1 cellular context compared by ENCODE assay signal in the genomic region with DNA sequence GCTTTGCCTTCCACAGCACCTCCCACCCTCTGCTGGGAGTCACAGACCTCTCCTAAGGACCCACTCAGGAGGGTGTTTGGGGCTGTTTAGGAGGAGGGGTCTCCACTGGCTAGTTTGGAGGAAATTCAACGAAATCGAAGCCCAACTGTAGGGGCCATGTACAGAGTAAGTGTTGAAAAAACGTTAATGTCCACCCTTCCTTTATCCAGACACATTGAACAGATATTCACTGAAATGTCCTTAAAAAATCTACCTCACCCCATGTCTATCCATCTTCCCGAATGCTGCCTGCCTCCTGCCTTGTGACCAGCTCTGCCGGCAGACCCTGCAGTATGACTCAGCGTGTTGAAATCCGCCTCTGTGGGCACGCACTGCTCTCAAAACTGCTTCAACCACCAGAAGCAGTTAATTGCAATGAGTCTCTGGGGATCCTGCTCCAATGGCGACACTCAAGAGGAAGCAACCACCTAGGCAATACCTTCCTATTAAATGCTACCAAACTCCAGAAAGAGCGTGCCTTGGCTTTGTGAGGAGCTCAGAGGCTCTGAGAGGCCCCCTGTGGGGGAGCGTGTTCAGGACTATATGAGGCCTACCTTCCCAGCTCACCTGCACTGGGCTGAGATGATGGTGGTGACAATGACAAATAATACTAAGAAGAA.
A peak's percentile ranks its signal among the peaks of the same experiment; 100 is the strongest.
TF ChIP-seq lines count a peak whose summit lies in the region.

No MANE protein-coding gene starts in this region.

TF ChIP-seq in K562, 482 proteins besides CTCF, POLR2A, EP300 and RAD21 (continued from another document and continues in another):
- TF ChIP-seq, protein P1, sequence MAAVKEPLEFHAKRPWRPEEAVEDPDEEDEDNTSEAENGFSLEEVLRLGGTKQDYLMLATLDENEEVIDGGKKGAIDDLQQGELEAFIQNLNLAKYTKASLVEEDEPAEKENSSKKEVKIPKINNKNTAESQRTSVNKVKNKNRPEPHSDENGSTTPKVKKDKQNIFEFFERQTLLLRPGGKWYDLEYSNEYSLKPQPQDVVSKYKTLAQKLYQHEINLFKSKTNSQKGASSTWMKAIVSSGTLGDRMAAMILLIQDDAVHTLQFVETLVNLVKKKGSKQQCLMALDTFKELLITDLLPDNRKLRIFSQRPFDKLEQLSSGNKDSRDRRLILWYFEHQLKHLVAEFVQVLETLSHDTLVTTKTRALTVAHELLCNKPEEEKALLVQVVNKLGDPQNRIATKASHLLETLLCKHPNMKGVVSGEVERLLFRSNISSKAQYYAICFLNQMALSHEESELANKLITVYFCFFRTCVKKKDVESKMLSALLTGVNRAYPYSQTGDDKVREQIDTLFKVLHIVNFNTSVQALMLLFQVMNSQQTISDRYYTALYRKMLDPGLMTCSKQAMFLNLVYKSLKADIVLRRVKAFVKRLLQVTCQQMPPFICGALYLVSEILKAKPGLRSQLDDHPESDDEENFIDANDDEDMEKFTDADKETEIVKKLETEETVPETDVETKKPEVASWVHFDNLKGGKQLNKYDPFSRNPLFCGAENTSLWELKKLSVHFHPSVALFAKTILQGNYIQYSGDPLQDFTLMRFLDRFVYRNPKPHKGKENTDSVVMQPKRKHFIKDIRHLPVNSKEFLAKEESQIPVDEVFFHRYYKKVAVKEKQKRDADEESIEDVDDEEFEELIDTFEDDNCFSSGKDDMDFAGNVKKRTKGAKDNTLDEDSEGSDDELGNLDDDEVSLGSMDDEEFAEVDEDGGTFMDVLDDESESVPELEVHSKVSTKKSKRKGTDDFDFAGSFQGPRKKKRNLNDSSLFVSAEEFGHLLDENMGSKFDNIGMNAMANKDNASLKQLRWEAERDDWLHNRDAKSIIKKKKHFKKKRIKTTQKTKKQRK (IDR thresholded peaks at IDR 0.05; ENCODE audit: borderline replicate concordance, low read depth, low read length) = no peak
- TF ChIP-seq, protein P2, sequence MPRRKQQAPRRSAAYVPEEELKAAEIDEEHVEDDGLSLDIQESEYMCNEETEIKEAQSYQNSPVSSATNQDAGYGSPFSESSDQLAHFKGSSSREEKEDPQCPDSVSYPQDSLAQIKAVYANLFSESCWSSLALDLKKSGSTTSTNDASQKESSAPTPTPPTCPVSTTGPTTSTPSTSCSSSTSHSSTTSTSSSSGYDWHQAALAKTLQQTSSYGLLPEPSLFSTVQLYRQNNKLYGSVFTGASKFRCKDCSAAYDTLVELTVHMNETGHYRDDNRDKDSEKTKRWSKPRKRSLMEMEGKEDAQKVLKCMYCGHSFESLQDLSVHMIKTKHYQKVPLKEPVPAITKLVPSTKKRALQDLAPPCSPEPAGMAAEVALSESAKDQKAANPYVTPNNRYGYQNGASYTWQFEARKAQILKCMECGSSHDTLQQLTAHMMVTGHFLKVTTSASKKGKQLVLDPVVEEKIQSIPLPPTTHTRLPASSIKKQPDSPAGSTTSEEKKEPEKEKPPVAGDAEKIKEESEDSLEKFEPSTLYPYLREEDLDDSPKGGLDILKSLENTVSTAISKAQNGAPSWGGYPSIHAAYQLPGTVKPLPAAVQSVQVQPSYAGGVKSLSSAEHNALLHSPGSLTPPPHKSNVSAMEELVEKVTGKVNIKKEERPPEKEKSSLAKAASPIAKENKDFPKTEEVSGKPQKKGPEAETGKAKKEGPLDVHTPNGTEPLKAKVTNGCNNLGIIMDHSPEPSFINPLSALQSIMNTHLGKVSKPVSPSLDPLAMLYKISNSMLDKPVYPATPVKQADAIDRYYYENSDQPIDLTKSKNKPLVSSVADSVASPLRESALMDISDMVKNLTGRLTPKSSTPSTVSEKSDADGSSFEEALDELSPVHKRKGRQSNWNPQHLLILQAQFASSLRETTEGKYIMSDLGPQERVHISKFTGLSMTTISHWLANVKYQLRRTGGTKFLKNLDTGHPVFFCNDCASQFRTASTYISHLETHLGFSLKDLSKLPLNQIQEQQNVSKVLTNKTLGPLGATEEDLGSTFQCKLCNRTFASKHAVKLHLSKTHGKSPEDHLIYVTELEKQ (CRISPR knock-in tag; IDR thresholded peaks at IDR 0.05) = peak; percentile 40; the same call in 1 of the 2 replicates
- TF ChIP-seq E2F3 (CRISPR knock-in tag; IDR thresholded peaks at IDR 0.05) (0 out of 2 replicates have a peak, but pooled peaks have one; percentile 11), NONO (IDR thresholded peaks at IDR 0.05; ENCODE audit: low read depth in 2 of 2, low read length in 1 of 2) (no peak), ATF7 (IDR thresholded peaks at IDR 0.05) (peak; percentile 51; the same call in 1 of the 2 replicates), YBX1 (IDR thresholded peaks at IDR 0.05) (no peak), SRSF7 (optimal IDR thresholded peaks at IDR 0.05; ENCODE audit: low read depth, low read length) (no peak), ILF3 (IDR thresholded peaks at IDR 0.05; ENCODE audit: borderline replicate concordance) (no peak), FOXJ2 (tag; IDR thresholded peaks at IDR 0.05) (peak; percentile 71), HDAC8 (tag; IDR thresholded peaks at IDR 0.05) (peak; percentile 17; the same call in 1 of the 2 replicates), CEBPB (tag; IDR thresholded peaks at IDR 0.05) (peak; percentile 67; the same call in 1 of the 2 replicates), NEUROD1 (IDR thresholded peaks at IDR 0.05; ENCODE audit: borderline replicate concordance, low read depth, low read length, partially characterized antibody) (peak; percentile 31), ZNF507 (tag; conservative IDR thresholded peaks at IDR 0.05) (no peak), PURB (CRISPR knock-in tag; IDR thresholded peaks at IDR 0.05; ENCODE audit: low read depth) (no peak), CBX1 (IDR thresholded peaks at IDR 0.05; ENCODE audit: low read depth) (no peak), ZNF232 (CRISPR knock-in tag; IDR thresholded peaks at IDR 0.05) (no peak), ZKSCAN8 (CRISPR knock-in tag; IDR thresholded peaks at IDR 0.05) (peak; percentile 33; the same call in 1 of the 2 replicates), KDM4B (IDR thresholded peaks at IDR 0.05; ENCODE audit: borderline replicate concordance in 2 of 2, low read depth in 1 of 2) (no peak), FOS (IDR thresholded peaks at IDR 0.05; ENCODE audit: extremely low read depth, insufficient read length) (peak; percentile 9), ZNF77 (CRISPR knock-in tag; IDR thresholded peaks at IDR 0.05) (no peak), ELF2 (CRISPR knock-in tag; IDR thresholded peaks at IDR 0.05) (peak; percentile 65; the same call in 1 of the 2 replicates), TCFL5 (CRISPR knock-in tag; conservative IDR thresholded peaks at IDR 0.05) (peak; percentile 32; the same call in 1 of the 2 replicates), GTF2F1 (IDR thresholded peaks at IDR 0.05; ENCODE audit: low read depth, low read length) (no peak), GTF2A2 (tag; IDR thresholded peaks at IDR 0.05) (0 out of 2 replicates have a peak, but pooled peaks have one; percentile 37), IFI16 (CRISPR knock-in tag; IDR thresholded peaks at IDR 0.05) (no peak; the same call in 1 of the 2 replicates), SMARCE1 (IDR thresholded peaks at IDR 0.05) (peak; percentile 85), LEF1 (IDR thresholded peaks at IDR 0.05) (no peak), ZNF197 (CRISPR knock-in tag; IDR thresholded peaks at IDR 0.05; ENCODE audit: low read depth) (peak; percentile 84; the same call in 1 of the 2 replicates), FOXA3 (CRISPR knock-in tag; conservative IDR thresholded peaks at IDR 0.05 in 1 of 2, IDR thresholded peaks at IDR 0.05 in 1 of 2) (no peak), PML (IDR thresholded peaks at IDR 0.05; ENCODE audit: low read length) (no peak), ZNF444 (CRISPR knock-in tag; IDR thresholded peaks at IDR 0.05) (no peak), TOE1 (IDR thresholded peaks at IDR 0.05; ENCODE audit: borderline replicate concordance) (peak; percentile 74; the same call in 1 of the 2 replicates), TOE1 (CRISPR knock-in tag; IDR thresholded peaks at IDR 0.05; ENCODE audit: borderline replicate concordance, low read depth) (no peak), KDM2B (CRISPR knock-in tag; IDR thresholded peaks at IDR 0.05) (peak; percentile 22; the same call in 1 of the 2 replicates), DPF2 (IDR thresholded peaks at IDR 0.05) (peak; percentile 78), TAF9B (IDR thresholded peaks at IDR 0.05; ENCODE audit: partially characterized antibody) (peak; percentile 66)
- TF ChIP-seq, protein P3, sequence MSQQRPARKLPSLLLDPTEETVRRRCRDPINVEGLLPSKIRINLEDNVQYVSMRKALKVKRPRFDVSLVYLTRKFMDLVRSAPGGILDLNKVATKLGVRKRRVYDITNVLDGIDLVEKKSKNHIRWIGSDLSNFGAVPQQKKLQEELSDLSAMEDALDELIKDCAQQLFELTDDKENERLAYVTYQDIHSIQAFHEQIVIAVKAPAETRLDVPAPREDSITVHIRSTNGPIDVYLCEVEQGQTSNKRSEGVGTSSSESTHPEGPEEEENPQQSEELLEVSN (IDR thresholded peaks at IDR 0.05; ENCODE audit: borderline replicate concordance in 1 of 2, extremely low read depth in 1 of 2, insufficient read depth in 1 of 2, insufficient read length in 1 of 2, low read depth in 1 of 2, low read length in 1 of 2, poor library complexity in 1 of 2, severe bottlenecking in 1 of 2) = peak in 1 of 2 experiments; percentile 39
- TF ChIP-seq, protein P4, sequence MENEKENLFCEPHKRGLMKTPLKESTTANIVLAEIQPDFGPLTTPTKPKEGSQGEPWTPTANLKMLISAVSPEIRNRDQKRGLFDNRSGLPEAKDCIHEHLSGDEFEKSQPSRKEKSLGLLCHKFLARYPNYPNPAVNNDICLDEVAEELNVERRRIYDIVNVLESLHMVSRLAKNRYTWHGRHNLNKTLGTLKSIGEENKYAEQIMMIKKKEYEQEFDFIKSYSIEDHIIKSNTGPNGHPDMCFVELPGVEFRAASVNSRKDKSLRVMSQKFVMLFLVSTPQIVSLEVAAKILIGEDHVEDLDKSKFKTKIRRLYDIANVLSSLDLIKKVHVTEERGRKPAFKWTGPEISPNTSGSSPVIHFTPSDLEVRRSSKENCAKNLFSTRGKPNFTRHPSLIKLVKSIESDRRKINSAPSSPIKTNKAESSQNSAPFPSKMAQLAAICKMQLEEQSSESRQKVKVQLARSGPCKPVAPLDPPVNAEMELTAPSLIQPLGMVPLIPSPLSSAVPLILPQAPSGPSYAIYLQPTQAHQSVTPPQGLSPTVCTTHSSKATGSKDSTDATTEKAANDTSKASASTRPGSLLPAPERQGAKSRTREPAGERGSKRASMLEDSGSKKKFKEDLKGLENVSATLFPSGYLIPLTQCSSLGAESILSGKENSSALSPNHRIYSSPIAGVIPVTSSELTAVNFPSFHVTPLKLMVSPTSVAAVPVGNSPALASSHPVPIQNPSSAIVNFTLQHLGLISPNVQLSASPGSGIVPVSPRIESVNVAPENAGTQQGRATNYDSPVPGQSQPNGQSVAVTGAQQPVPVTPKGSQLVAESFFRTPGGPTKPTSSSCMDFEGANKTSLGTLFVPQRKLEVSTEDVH (IDR thresholded peaks at IDR 0.05; ENCODE audit: low read depth, partially characterized antibody) = no peak
- TF ChIP-seq, protein P5, sequence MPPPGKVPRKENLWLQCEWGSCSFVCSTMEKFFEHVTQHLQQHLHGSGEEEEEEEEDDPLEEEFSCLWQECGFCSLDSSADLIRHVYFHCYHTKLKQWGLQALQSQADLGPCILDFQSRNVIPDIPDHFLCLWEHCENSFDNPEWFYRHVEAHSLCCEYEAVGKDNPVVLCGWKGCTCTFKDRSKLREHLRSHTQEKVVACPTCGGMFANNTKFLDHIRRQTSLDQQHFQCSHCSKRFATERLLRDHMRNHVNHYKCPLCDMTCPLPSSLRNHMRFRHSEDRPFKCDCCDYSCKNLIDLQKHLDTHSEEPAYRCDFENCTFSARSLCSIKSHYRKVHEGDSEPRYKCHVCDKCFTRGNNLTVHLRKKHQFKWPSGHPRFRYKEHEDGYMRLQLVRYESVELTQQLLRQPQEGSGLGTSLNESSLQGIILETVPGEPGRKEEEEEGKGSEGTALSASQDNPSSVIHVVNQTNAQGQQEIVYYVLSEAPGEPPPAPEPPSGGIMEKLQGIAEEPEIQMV (tag; conservative IDR thresholded peaks at IDR 0.05; ENCODE audit: low read depth) = peak; percentile 37; the same call in 1 of the 2 replicates
- TF ChIP-seq, protein P6, sequence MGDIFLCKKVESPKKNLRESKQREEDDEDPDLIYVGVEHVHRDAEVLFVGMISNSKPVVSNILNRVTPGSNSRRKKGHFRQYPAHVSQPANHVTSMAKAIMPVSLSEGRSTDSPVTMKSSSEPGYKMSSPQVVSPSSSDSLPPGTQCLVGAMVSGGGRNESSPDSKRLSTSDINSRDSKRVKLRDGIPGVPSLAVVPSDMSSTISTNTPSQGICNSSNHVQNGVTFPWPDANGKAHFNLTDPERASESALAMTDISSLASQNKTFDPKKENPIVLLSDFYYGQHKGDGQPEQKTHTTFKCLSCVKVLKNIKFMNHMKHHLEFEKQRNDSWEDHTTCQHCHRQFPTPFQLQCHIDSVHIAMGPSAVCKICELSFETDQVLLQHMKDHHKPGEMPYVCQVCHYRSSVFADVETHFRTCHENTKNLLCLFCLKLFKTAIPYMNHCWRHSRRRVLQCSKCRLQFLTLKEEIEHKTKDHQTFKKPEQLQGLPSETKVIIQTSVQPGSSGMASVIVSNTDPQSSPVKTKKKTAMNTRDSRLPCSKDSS (IDR thresholded peaks at IDR 0.05; ENCODE audit: low read depth, partially characterized antibody) = no peak
- TF ChIP-seq, protein P7, sequence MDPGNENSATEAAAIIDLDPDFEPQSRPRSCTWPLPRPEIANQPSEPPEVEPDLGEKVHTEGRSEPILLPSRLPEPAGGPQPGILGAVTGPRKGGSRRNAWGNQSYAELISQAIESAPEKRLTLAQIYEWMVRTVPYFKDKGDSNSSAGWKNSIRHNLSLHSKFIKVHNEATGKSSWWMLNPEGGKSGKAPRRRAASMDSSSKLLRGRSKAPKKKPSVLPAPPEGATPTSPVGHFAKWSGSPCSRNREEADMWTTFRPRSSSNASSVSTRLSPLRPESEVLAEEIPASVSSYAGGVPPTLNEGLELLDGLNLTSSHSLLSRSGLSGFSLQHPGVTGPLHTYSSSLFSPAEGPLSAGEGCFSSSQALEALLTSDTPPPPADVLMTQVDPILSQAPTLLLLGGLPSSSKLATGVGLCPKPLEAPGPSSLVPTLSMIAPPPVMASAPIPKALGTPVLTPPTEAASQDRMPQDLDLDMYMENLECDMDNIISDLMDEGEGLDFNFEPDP (CRISPR knock-in tag; IDR thresholded peaks at IDR 0.05) = no peak
- TF ChIP-seq, protein P8, sequence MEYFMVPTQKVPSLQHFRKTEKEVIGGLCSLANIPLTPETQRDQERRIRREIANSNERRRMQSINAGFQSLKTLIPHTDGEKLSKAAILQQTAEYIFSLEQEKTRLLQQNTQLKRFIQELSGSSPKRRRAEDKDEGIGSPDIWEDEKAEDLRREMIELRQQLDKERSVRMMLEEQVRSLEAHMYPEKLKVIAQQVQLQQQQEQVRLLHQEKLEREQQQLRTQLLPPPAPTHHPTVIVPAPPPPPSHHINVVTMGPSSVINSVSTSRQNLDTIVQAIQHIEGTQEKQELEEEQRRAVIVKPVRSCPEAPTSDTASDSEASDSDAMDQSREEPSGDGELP (CRISPR knock-in tag; IDR thresholded peaks at IDR 0.05; ENCODE audit: borderline replicate concordance) = 0 out of 2 replicates have a peak, but pooled peaks have one; percentile 6
- TF ChIP-seq, protein P9, sequence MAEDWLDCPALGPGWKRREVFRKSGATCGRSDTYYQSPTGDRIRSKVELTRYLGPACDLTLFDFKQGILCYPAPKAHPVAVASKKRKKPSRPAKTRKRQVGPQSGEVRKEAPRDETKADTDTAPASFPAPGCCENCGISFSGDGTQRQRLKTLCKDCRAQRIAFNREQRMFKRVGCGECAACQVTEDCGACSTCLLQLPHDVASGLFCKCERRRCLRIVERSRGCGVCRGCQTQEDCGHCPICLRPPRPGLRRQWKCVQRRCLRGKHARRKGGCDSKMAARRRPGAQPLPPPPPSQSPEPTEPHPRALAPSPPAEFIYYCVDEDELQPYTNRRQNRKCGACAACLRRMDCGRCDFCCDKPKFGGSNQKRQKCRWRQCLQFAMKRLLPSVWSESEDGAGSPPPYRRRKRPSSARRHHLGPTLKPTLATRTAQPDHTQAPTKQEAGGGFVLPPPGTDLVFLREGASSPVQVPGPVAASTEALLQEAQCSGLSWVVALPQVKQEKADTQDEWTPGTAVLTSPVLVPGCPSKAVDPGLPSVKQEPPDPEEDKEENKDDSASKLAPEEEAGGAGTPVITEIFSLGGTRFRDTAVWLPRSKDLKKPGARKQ (CRISPR knock-in tag; IDR thresholded peaks at IDR 0.05) = no peak
